ENCODE assay signal across 25 cellular contexts in genomic region chr12:42679402-42679801, GRCh38.
DNase-seq lines count a peak whose midpoint lies in the region; ATAC-seq and TF ChIP-seq lines count a peak whose summit lies in the region.
"Had no signal": no experiment of that assay in that cellular context is flagged by ENCODE, and none has a peak within 500 bp of the region (broad histone marks: within the 10 kb centered on the region; RNA-seq: fewer than 3 reads in every experiment).

No MANE protein-coding gene starts in this region.

- DNase-seq in Right ventricle myocardium superior = no peak
- no peak for DNase-seq in Right ventricle myocardium inferior (ENCODE audit: missing footprints)
- peak; percentile 51 for DNase-seq in adipocyte (ENCODE audit: low read depth)
- DNase-seq in inferior parietal cortex (ENCODE audit: extremely low spot score) = peak; percentile 7
- DNase-seq in smooth muscle cell (lab: John Stamatoyannopoulos, UW; ENCODE audit: unreplicated experiment) = no peak
- no peak for DNase-seq in H9
- DNase-seq in progenitor cell of endocrine pancreas (ENCODE audit: low spot score, unreplicated experiment) = no peak
- DNase-seq in NCI-H2171 treated with DMSO at 0.1 percent for 48 hours (lab: John Stamatoyannopoulos, UW) = no peak
- DNase-seq: activated CD4-positive, alpha-beta memory T cell treated with anti-CD3 and anti-CD28 coated beads, Interleukin-2, amount 10 ng/mL, durations not matched to agents 7 days and 5 days; activated naive CD4-positive, alpha-beta T cell treated with anti-CD3 and anti-CD28 coated beads for 36 hours; activated T-cell treated with anti-CD3 and anti-CD28 coated beads, Interleukin-2, amount 50 U/mL, for 1 hour; aorta; C1 segment of cervical spinal cord; glutamatergic neuron; immature natural killer cell; naive thymus-derived CD4-positive, alpha-beta T cell; NCI-H1930; posterior cingulate gyrus; SIG-M5; stimulated activated CD4-positive, alpha-beta T cell treated with anti-CD3 and anti-CD28 coated beads, Interleukin-12 subunit alpha, Interleukin-12 subunit beta, amount 100 ng/mL, for 4 hours; T-helper 2 cell had no signal

- no peaks in the 10 kb centered on the region for H3K9me3 Mint-ChIP-seq in H9
- H3K9me3 Mint-ChIP-seq in progenitor cell of endocrine pancreas (ENCODE audit: low read depth) = no peaks in the 10 kb centered on the region

- H3K4me3 Mint-ChIP-seq in H9 = no peak overlapping the region
- H3K4me3 Mint-ChIP-seq in progenitor cell of endocrine pancreas (ENCODE audit: low read depth) = no peak overlapping the region
- H3K4me3 Mint-ChIP-seq: activated CD4-positive, alpha-beta memory T cell treated with anti-CD3 and anti-CD28 coated beads, Interleukin-2, amount 10 ng/mL, durations not matched to agents 7 days and 5 days; activated naive CD4-positive, alpha-beta T cell treated with anti-CD3 and anti-CD28 coated beads for 36 hours; immature natural killer cell; naive thymus-derived CD4-positive, alpha-beta T cell; stimulated activated effector memory CD8-positive, alpha-beta T cell treated with anti-CD3 and anti-CD28 coated beads, Interleukin-12 subunit alpha, Interleukin-12 subunit beta, amount 100 ng/mL, for 72 hours; WTC11 had no signal

- H3K23ac ChIP-seq in H9 (ENCODE audit: insufficient read length, low read depth, low read length) = no peak overlapping the region

- peaks cover 0 to 1% (median 0%) of the 10 kb centered on the region in 3 experiments; a peak in 1 of 7 replicates for H3K36me3 Mint-ChIP-seq in H9 (ENCODE audit: insufficient read depth in 1 of 3, low read depth in 3 of 3)
- no peaks in the 10 kb centered on the region for H3K36me3 Mint-ChIP-seq in progenitor cell of endocrine pancreas (ENCODE audit: insufficient read depth)
- H3K36me3 Mint-ChIP-seq: immature natural killer cell; naive thymus-derived CD4-positive, alpha-beta T cell; stimulated activated effector memory CD8-positive, alpha-beta T cell treated with anti-CD3 and anti-CD28 coated beads, Interleukin-12 subunit alpha, Interleukin-12 subunit beta, amount 100 ng/mL, for 72 hours; WTC11 had no signal

- intact Hi-C loops in Right ventricle myocardium superior (cut with DNase I) = no loop called here
- intact Hi-C loops in Right ventricle myocardium inferior (cut with DNase I) = no loop called here

- TF ChIP-seq CTCF in smooth muscle cell (IDR thresholded peaks at IDR 0.05; ENCODE audit: borderline replicate concordance, insufficient read depth, poor library complexity, severe bottlenecking) = no peak
- no peak for TF ChIP-seq CTCF in H9 (conservative IDR thresholded peaks at IDR 0.05)
- no peak for TF ChIP-seq CTCF in progenitor cell of endocrine pancreas (IDR thresholded peaks at IDR 0.05; ENCODE audit: unreplicated experiment)

- H3K79me2 ChIP-seq in smooth muscle cell (ENCODE audit: low read depth) (no peaks in the 10 kb centered on the region), H9 (ENCODE audit: insufficient read depth, low read length) (no peaks in the 10 kb centered on the region)

- no peak overlapping the region for H3K18ac ChIP-seq in H9 (ENCODE audit: insufficient read length, low read depth, low read length)

- H3F3A ChIP-seq in smooth muscle cell (ENCODE audit: low read depth) = peaks cover 6% of the 10 kb centered on the region

- H3K4me3 ChIP-seq in adipocyte (ENCODE audit: low read length) (no peak overlapping the region), smooth muscle cell (no peak overlapping the region)
- H3K4me3 ChIP-seq: A549, thoracic aorta had no signal

- ATAC-seq in Right ventricle myocardium superior (ENCODE audit: poor library complexity) (peak; percentile 68), Right ventricle myocardium inferior (no peak)
- ATAC-seq: A549; naive thymus-derived CD4-positive, alpha-beta T cell; stimulated activated effector memory CD8-positive, alpha-beta T cell treated with anti-CD3 and anti-CD28 coated beads, Interleukin-12 subunit alpha, Interleukin-12 subunit beta, amount 100 ng/mL, for 72 hours had no signal

- H3K4me1 Mint-ChIP-seq in H9 = peaks cover 13 to 16% of the 10 kb centered on the region in 2 experiments
- no peaks in the 10 kb centered on the region for H3K4me1 Mint-ChIP-seq in progenitor cell of endocrine pancreas (ENCODE audit: low read depth)
- H3K4me1 Mint-ChIP-seq: activated CD4-positive, alpha-beta memory T cell treated with anti-CD3 and anti-CD28 coated beads, Interleukin-2, amount 10 ng/mL, durations not matched to agents 7 days and 5 days; immature natural killer cell; naive thymus-derived CD4-positive, alpha-beta T cell; stimulated activated effector memory CD8-positive, alpha-beta T cell treated with anti-CD3 and anti-CD28 coated beads, Interleukin-12 subunit alpha, Interleukin-12 subunit beta, amount 100 ng/mL, for 72 hours had no signal

- 10% methylated on average over 3 of the region's 3 CpGs for WGBS in smooth muscle cell (ENCODE audit: low lambda C conversion rate)
- WGBS in H9 (ENCODE audit: extremely low coverage, insufficient read length, low lambda C conversion rate) = no CpG with 5 or more reads among the region's 3 CpGs

- no peak overlapping the region for H2BK20ac ChIP-seq in H9 (ENCODE audit: low read depth, low read length, poor library complexity, severe bottlenecking)

- no peaks in the 10 kb centered on the region for H3K23me2 ChIP-seq in H9 (ENCODE audit: insufficient read length, low read depth, low read length, poor library complexity, severe bottlenecking)

- H2BK5ac ChIP-seq in H9 (ENCODE audit: insufficient read length, low read length) = no peak overlapping the region

- H3K9me3 ChIP-seq in adipocyte (ENCODE audit: control insufficient read depth, low read length) (no peaks in the 10 kb centered on the region), smooth muscle cell (replicated peaks; ENCODE audit: low read depth) (no peaks in the 10 kb centered on the region), H9 (ENCODE audit: control insufficient read depth, low read depth, low read length) (no peaks in the 10 kb centered on the region)
- H3K9me3 ChIP-seq: A549, thoracic aorta had no signal

- H3K36me3 ChIP-seq in adipocyte (ENCODE audit: control insufficient read depth, insufficient read depth, low read length, severe bottlenecking) = no peaks in the 10 kb centered on the region
- no peaks in the 10 kb centered on the region for H3K36me3 ChIP-seq in smooth muscle cell (ENCODE audit: low read depth)
- H3K36me3 ChIP-seq: thoracic aorta had no signal

- H4K91ac ChIP-seq in H9 (ENCODE audit: insufficient read length, low read depth, low read length) = no peak overlapping the region

- H3K9ac ChIP-seq in adipocyte (ENCODE audit: low read length) = no peak overlapping the region
- no peak overlapping the region for H3K9ac ChIP-seq in smooth muscle cell (ENCODE audit: low read depth)
- H3K9ac ChIP-seq in H9 (ENCODE audit: extremely low read depth, insufficient read length, low read length) = no peak overlapping the region

- no peak overlapping the region for H3K14ac ChIP-seq in H9 (ENCODE audit: insufficient read depth, low read length)

- H3K27me3 Mint-ChIP-seq in H9 (ENCODE audit: low read depth) (0 out of 2 replicates have a peak, but pooled peaks cover 1% of the 10 kb centered on the region), progenitor cell of endocrine pancreas (no peaks in the 10 kb centered on the region)
- H3K27me3 Mint-ChIP-seq: activated CD4-positive, alpha-beta memory T cell treated with anti-CD3 and anti-CD28 coated beads, Interleukin-2, amount 10 ng/mL, durations not matched to agents 7 days and 5 days had no signal

- no peak overlapping the region for H3T11ph ChIP-seq in H9 (ENCODE audit: low read length)

- no peak overlapping the region for H4K5ac ChIP-seq in H9 (ENCODE audit: insufficient read length, low read depth, low read length)

- no peak overlapping the region for H2BK15ac ChIP-seq in H9 (ENCODE audit: low read depth, low read length)

- peaks cover 17% of the 10 kb centered on the region for H3K4me1 ChIP-seq in adipocyte (ENCODE audit: control insufficient read depth, insufficient read depth, low read length)
- H3K4me1 ChIP-seq in smooth muscle cell (ENCODE audit: low read depth) = peaks cover 8% of the 10 kb centered on the region
- H3K4me1 ChIP-seq in H9 (ENCODE audit: insufficient read depth, low read length) = 0 out of 2 replicates have a peak, but pooled peaks cover 7% of the 10 kb centered on the region
- H3K4me1 ChIP-seq: A549 had no signal

- no peak overlapping the region for H3K56ac ChIP-seq in H9 (ENCODE audit: insufficient read length, low read depth, low read length)

- H2BK12ac ChIP-seq in H9 (ENCODE audit: insufficient read length, low read depth, low read length) = no peak overlapping the region

- H3K27ac Mint-ChIP-seq in H9 (no peak overlapping the region), progenitor cell of endocrine pancreas (no peak overlapping the region)
- H3K27ac Mint-ChIP-seq: activated CD4-positive, alpha-beta memory T cell treated with anti-CD3 and anti-CD28 coated beads, Interleukin-2, amount 10 ng/mL, durations not matched to agents 7 days and 5 days; activated naive CD4-positive, alpha-beta T cell treated with anti-CD3 and anti-CD28 coated beads for 36 hours; immature natural killer cell; naive thymus-derived CD4-positive, alpha-beta T cell; stimulated activated effector memory CD8-positive, alpha-beta T cell treated with anti-CD3 and anti-CD28 coated beads, Interleukin-12 subunit alpha, Interleukin-12 subunit beta, amount 100 ng/mL, for 72 hours; WTC11 had no signal

- H3K27me3 ChIP-seq in adipocyte (replicated peaks; ENCODE audit: control insufficient read depth, insufficient read depth, low read length) = no peaks in the 10 kb centered on the region
- no peaks in the 10 kb centered on the region for H3K27me3 ChIP-seq in smooth muscle cell (ENCODE audit: low read depth)
- no peaks in the 10 kb centered on the region for H3K27me3 ChIP-seq in H9 (ENCODE audit: insufficient read depth, low read length)

- H2AFZ ChIP-seq in smooth muscle cell (ENCODE audit: low read depth) = no peak overlapping the region
- H2AFZ ChIP-seq in H9 (ENCODE audit: low read length) = no peak overlapping the region

- H2BK120ac ChIP-seq in H9 (ENCODE audit: low read depth, low read length, poor library complexity, severe bottlenecking) = no peak overlapping the region

- no peak overlapping the region for H2AK5ac ChIP-seq in H9 (ENCODE audit: insufficient read length, low read length)

- H4K8ac ChIP-seq in H9 (replicated peaks; ENCODE audit: insufficient read length, low read depth, low read length) = no peak overlapping the region

- H3K27ac ChIP-seq in smooth muscle cell (ENCODE audit: low read depth) = peak overlapping the region; percentile 17
- H3K27ac ChIP-seq in H9 (ENCODE audit: insufficient read length, low read depth, low read length) = no peak overlapping the region
- H3K27ac ChIP-seq: A549, thoracic aorta had no signal

- H3K79me1 ChIP-seq in H9 (ENCODE audit: insufficient read depth, low read depth, low read length, poor library complexity, severe bottlenecking) = no peaks in the 10 kb centered on the region

- no peaks in the 10 kb centered on the region for H4K20me1 ChIP-seq in smooth muscle cell (ENCODE audit: low read depth)
- H4K20me1 ChIP-seq in H9 (ENCODE audit: control insufficient read depth, insufficient read depth, insufficient read length) = no peaks in the 10 kb centered on the region

- no peak overlapping the region for H3K4ac ChIP-seq in H9 (ENCODE audit: low read depth, low read length)

- H3K4me2 ChIP-seq in smooth muscle cell = peak overlapping the region; percentile 37
- H3K4me2 ChIP-seq in H9 (ENCODE audit: insufficient read depth, insufficient read length, low read length) = no peak overlapping the region
- H3K4me2 ChIP-seq: A549 had no signal

Comparison
In these comparisons a context has a peak if more than half of its experiments do, and no peak if none do; other contexts are left out.
1. DNase-seq: peak in adipocyte (single experiment) and inferior parietal cortex (single experiment); none in Right ventricle myocardium superior (single experiment), Right ventricle myocardium inferior (single experiment), smooth muscle cell (single experiment), H9 (single experiment), progenitor cell of endocrine pancreas (single experiment) and NCI-H2171 treated with DMSO at 0.1 percent for 48 hours (single experiment).